In genomic region chr4:22957774-22958173, GRCh38 we compare ENCODE assay signal across 21 cellular contexts.
"Had no signal": no experiment of that assay in that cellular context is flagged by ENCODE, and none has a peak within 500 bp of the region (broad histone marks: within the 10 kb centered on the region; RNA-seq: fewer than 3 reads in every experiment).

No MANE protein-coding gene starts in this region.

- H3K27me3 ChIP-seq: hepatocyte, neural progenitor cell, ovary, sigmoid colon, spleen, suprapubic skin, tibial artery, uterus had no signal

- DNase-seq: islet precursor cell; left ventricle myocardium inferior; mesendoderm; naive B cell; natural killer cell; nephron progenitor cell; ovary; right cardiac atrium; sigmoid colon; small intestine; spleen; stimulated activated CD4-positive, alpha-beta T cell treated with anti-CD3 and anti-CD28 coated beads, Interleukin-4, amount 100 ng/mL, for 24 hours; stimulated activated naive CD4-positive, alpha-beta T cell; tibial artery; uterus had no signal

- H3K79me2 ChIP-seq: hepatocyte had no signal

- H2AFZ ChIP-seq: hepatocyte, neural progenitor cell had no signal

- H3K27ac ChIP-seq: hepatocyte, left ventricle myocardium inferior, neural progenitor cell, ovary, sigmoid colon, spleen, suprapubic skin, thoracic aorta, tibial artery, uterus had no signal

- H3K4me2 ChIP-seq: hepatocyte, neural progenitor cell had no signal

- H3K4me1 ChIP-seq: left ventricle myocardium inferior, neural progenitor cell, sigmoid colon, spleen, suprapubic skin, tibial artery, uterus had no signal

- H3K4me3 ChIP-seq: hepatocyte, left ventricle myocardium inferior, lung, neural progenitor cell, ovary, sigmoid colon, spleen, suprapubic skin, thoracic aorta, tibial artery, uterus had no signal

- H3K9me3 ChIP-seq: left ventricle myocardium inferior, ovary, sigmoid colon, spleen, suprapubic skin, thoracic aorta, tibial artery, uterus had no signal

- H3K9ac ChIP-seq: neural progenitor cell had no signal

- ATAC-seq: natural killer cell; right cardiac atrium; stimulated activated effector memory CD8-positive, alpha-beta T cell treated with anti-CD3 and anti-CD28 coated beads, Interleukin-12 subunit alpha, Interleukin-12 subunit beta, amount 100 ng/mL, for 72 hours had no signal

- H3K36me3 ChIP-seq: left ventricle myocardium inferior, neural progenitor cell, ovary, sigmoid colon, spleen, suprapubic skin, thoracic aorta, tibial artery, uterus had no signal
